In genomic region chr10:102395677-102396197, GRCh38 we compare ENCODE assay signal across 8 cellular contexts. TPM values are rescaled to one million over a fixed set of nuclear protein-coding genes. Genes with fewer than 3 reads are reported as not detected.
DNase-seq lines count a peak whose midpoint lies in the region; ATAC-seq and TF ChIP-seq lines count a peak whose summit lies in the region.

NFKB2 (plus strand) TSS chr10:102395705; CDS start chr10:102395960, 255 bp downstream.

- H3K4me3 ChIP-seq in GM06990 (replicated peaks; ENCODE audit: low read depth, low read length), result peak within 1 kb of the TSS; percentile 95

- H3K36me3 ChIP-seq in GM06990 (ENCODE audit: control insufficient read depth, insufficient read depth, low read length), result peaks cover 30% of the 10 kb centered on the region

- DNase-seq in GM06990 (ENCODE audit: extremely low read depth, insufficient read length) (no peak), RPMI7951 (ENCODE audit: low read depth) (no peak), epithelial cell of prostate (ENCODE audit: low read depth, low spot score) (no peak), NOMO-1 treated with DMSO at 0.1 percent for 48 hours (lab: John Stamatoyannopoulos, UW; ENCODE audit: unreplicated experiment) (no peak), GM03348 (ENCODE audit: low spot score) (no peak), midbrain (lab: John Stamatoyannopoulos, UW) (no peak)

- peak within 1 kb of the TSS; percentile 79 for H3K27ac ChIP-seq in epithelial cell of prostate

- H3K27me3 ChIP-seq in GM06990 (replicated peaks; ENCODE audit: control insufficient read depth, insufficient read depth, low read length), result no peaks in the 10 kb centered on the region

- H3K9me3 Mint-ChIP-seq in nephron, result no peaks in the 10 kb centered on the region

- peaks cover 12% of the 10 kb centered on the region for H3K27me3 Mint-ChIP-seq in nephron (ENCODE audit: low read depth)

- TF ChIP-seq CTCF in GM06990 (IDR thresholded peaks at IDR 0.05; ENCODE audit: insufficient read depth, low read length, poor library complexity, severe bottlenecking) (no peak), nephron (IDR thresholded peaks at IDR 0.05; ENCODE audit: unreplicated experiment in 3 of 3) (no peak)

- H3K4me1 Mint-ChIP-seq in nephron, result peaks cover 15% of the 10 kb centered on the region

- ATAC-seq in GM19467 (IDR thresholded peaks at IDR 0.05; ENCODE audit: unreplicated experiment), result no peak

- peak within 1 kb of the TSS; percentile 79 to 91 (median 91) for H3K4me3 Mint-ChIP-seq in nephron

- peak within 1 kb of the TSS; percentile 15 to 95 (median 67) for H3K27ac Mint-ChIP-seq in nephron

- no peaks in the 10 kb centered on the region for H3K36me3 Mint-ChIP-seq in nephron (ENCODE audit: low read depth)

RNA-seq across cellular contexts. Expression of gene NFKB2, which starts in this region (rescaled TPM):
- 19.9 and 28.9 TPM in 2 replicates for total RNA-seq in RPMI7951 (2014; rRNA removed; shearing (Covaris generic))
